In the genomic region with DNA sequence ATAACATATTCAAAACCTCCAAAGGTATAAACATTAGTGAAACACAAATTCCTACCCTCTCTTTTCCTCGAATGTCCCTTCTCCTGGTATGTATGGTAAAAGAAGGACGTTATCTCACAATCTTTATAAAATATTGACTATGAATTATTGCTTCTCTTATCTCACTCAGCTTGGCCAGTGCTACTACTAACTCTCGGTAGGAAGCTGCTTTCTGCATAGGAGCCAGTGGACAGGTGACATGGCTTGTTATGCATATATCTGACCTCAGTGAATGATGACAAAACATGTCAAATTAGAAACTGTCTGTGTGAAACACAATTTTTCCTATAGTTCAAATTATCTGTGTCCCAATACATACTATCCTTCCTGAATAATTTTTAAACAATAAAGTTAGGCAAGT, we compare ENCODE assay signal across 31 cellular contexts. TPM values are rescaled to one million over a fixed set of nuclear protein-coding genes. Genes with fewer than 3 reads are reported as not detected.
"Had no signal": no experiment of that assay in that cellular context is flagged by ENCODE, and none has a peak within 500 bp of the region (broad histone marks: within the 10 kb centered on the region; RNA-seq: fewer than 3 reads in every experiment).

No MANE protein-coding gene starts in this region.

- DNase-seq: heart right ventricle; hippocampal formation; kidney glomerular epithelial cell; left cardiac atrium; left lung; lower lobe of right lung; mammary epithelial cell; mesenchymal stem cell; naive B cell; natural killer cell; nephron progenitor cell; occipital lobe; ovary; posterior cingulate gyrus; retina; right cardiac atrium; stimulated activated CD4-positive, alpha-beta T cell treated with anti-CD3 and anti-CD28 coated beads, Interleukin-12 subunit alpha, Interleukin-12 subunit beta, amount 100 ng/mL, for 4 hours; stimulated activated CD4-positive, alpha-beta T cell treated with anti-CD3 and anti-CD28 coated beads, Interleukin-15, amount 100 ng/mL, for 24 hours; stimulated activated CD4-positive, alpha-beta T cell treated with anti-CD3 and anti-CD28 coated beads, Interleukin-2, amount 100 ng/mL, for 24 hours; stimulated activated CD4-positive, alpha-beta T cell treated with anti-CD3 and anti-CD28 coated beads, Interleukin-4, amount 100 ng/mL, for 1 hour; stimulated activated naive B cell treated with anti-CD40 and anti-IgM and Interleukin-4, amounts not matched to agents 10 μg/mL and 1 μg/mL and 100 μg/mL, for 72 hours; substantia nigra; transverse colon; upper lobe of left lung had no signal

- H3K27ac ChIP-seq: heart right ventricle, left lung, lower lobe of right lung, neural progenitor cell, neutrophil, ovary, prostate gland, skin epidermis, upper lobe of left lung, vagina had no signal

- H3K9me3 ChIP-seq: heart right ventricle, left lung, lower lobe of right lung, neutrophil, ovary, prostate gland, transverse colon, upper lobe of left lung, vagina had no signal

- H3K9ac ChIP-seq: neural progenitor cell had no signal

- H3K36me3 ChIP-seq: heart right ventricle, left lung, lower lobe of right lung, neural progenitor cell, neutrophil, ovary, prostate gland, transverse colon, upper lobe of left lung, vagina had no signal

- ATAC-seq: heart right ventricle; left cardiac atrium; left lung; lower lobe of right lung; natural killer cell; right cardiac atrium; sciatic nerve; stimulated activated naive B cell treated with anti-CD40 and anti-IgM and Interleukin-4, amounts not matched to agents 10 μg/mL and 1 μg/mL and 100 μg/mL, for 72 hours had no signal

- H2AFZ ChIP-seq: neural progenitor cell had no signal

- FAIRE-seq: keratinocyte had no signal

- H3K4me2 ChIP-seq: neural progenitor cell had no signal

- H3K27me3 ChIP-seq: heart right ventricle, left lung, neural progenitor cell, neutrophil, ovary, transverse colon, upper lobe of left lung, vagina had no signal

- H3K4me1 ChIP-seq: left lung, neural progenitor cell, prostate gland, vagina had no signal

- H3K4me3 ChIP-seq: heart right ventricle, left lung, lower lobe of right lung, neural progenitor cell, ovary, prostate gland, skin epidermis, transverse colon, upper lobe of left lung, vagina had no signal

RNA-seq across cellular contexts. Expression of gene FLRT2, which starts 48.5 kb away (rescaled TPM):
- total RNA-seq: natural killer cell had no signal
